18 cellular contexts compared by ENCODE assay signal in genomic region chr1:15475737-15476314, GRCh38. TPM values are rescaled to one million over a fixed set of nuclear protein-coding genes. Genes with fewer than 3 reads are reported as not detected.
A peak's percentile ranks its signal among the peaks of the same experiment; 100 is the strongest.
DNase-seq lines count a peak whose midpoint lies in the region; ATAC-seq and TF ChIP-seq lines count a peak whose summit lies in the region.
"Had no signal": no experiment of that assay in that cellular context is flagged by ENCODE, and none has a peak within 500 bp of the region (broad histone marks: within the 10 kb centered on the region; RNA-seq: fewer than 3 reads in every experiment).

TSS of gene CELA2B (plus strand) at chr1:15476104. CDS start at chr1:15476126, 22 bp downstream.

- H3K27me3 ChIP-seq in left lung = no peaks in the 10 kb centered on the region

- POLR2A ChIA-PET in GM10248 (lab: Yijun Ruan, JAX) = no interaction called here

- H3K36me3 ChIP-seq in left lung (no peaks in the 10 kb centered on the region), mucosa of descending colon (ENCODE audit: low read depth) (no peaks in the 10 kb centered on the region)

- no peak for DNase-seq in Right ventricle myocardium inferior (ENCODE audit: missing footprints)
- DNase-seq in left ventricle myocardium superior = no peak
- peak; percentile 45 for DNase-seq in cerebellum (ENCODE audit: low spot score)
- no peak for DNase-seq in left lung
- DNase-seq in GM10248 (ENCODE audit: extremely low spot score) = no peak
- no peak for DNase-seq in mucosa of descending colon
- no peak for DNase-seq in AML-193 (lab: John Stamatoyannopoulos, UW)
- DNase-seq: ACHN; Calu3; CD4-positive, alpha-beta T cell; DMS 273 treated with DMSO at 0.1 percent for 48 hours; H7 had no signal

- H3K4me3 ChIP-seq in left lung = no peak within 1 kb of the TSS
- no peak within 1 kb of the TSS for H3K4me3 ChIP-seq in mucosa of descending colon
- H3K4me3 ChIP-seq: GM23338 had no signal

- intact Hi-C loops in Right ventricle myocardium inferior (cut with DNase I) = no loop called here
- intact Hi-C loops in left ventricle myocardium superior (cut with micrococcal nuclease) = no loop called here
- intact Hi-C loops in left lung (cut with DNase I) = no loop called here
- intact Hi-C loops in mucosa of descending colon (cut with DNase I, micrococcal nuclease) = no loop called here

- H3K4me1 ChIP-seq in left lung (no peaks in the 10 kb centered on the region), mucosa of descending colon (ENCODE audit: low read depth) (no peaks in the 10 kb centered on the region)

- CTCF ChIA-PET in GM10248 (lab: Yijun Ruan, JAX) = interaction anchor here (1.9 kb wide), 1 partner anchor 44 kb away, joined by 4 read pairs; no protein-coding TSS in a partner anchor

- H3K9me3 ChIP-seq in left lung (no peaks in the 10 kb centered on the region), mucosa of descending colon (no peaks in the 10 kb centered on the region)

- ATAC-seq in Right ventricle myocardium inferior = peak; percentile 20
- no peak for ATAC-seq in left ventricle myocardium superior
- ATAC-seq in left lung = peak; percentile 35
- ATAC-seq in mucosa of descending colon = no peak
- no peak for ATAC-seq in GM21447 (IDR thresholded peaks at IDR 0.05; ENCODE audit: unreplicated experiment)
- ATAC-seq: GM23338 had no signal

- no peak within 1 kb of the TSS for H3K27ac ChIP-seq in left lung

- TF ChIP-seq CTCF in left lung (IDR thresholded peaks at IDR 0.05) (no peak), GM10248 (IDR thresholded peaks at IDR 0.05; ENCODE audit: control extremely low read depth, extremely low read depth, low read depth, missing control alignments) (no peak), mucosa of descending colon (IDR thresholded peaks at IDR 0.05) (no peak)

RNA-seq across cellular contexts. Expression of gene CELA2B, which starts in this region (rescaled TPM):
- total RNA-seq in Right ventricle myocardium inferior (not detected), left ventricle myocardium superior (not detected), cerebellum (not detected), left lung (under 1 TPM in 1 of 2 donors, not detected in 1; 0.63 TPM), mucosa of descending colon (not detected)
- total RNA-seq: A172; B cell; Calu3; CD4-positive, alpha-beta T cell; Daoy; GM23338; H7; HT-29 had no signal

Comparison
In these comparisons a context has a peak if more than half of its experiments do, and no peak if none do; other contexts are left out.
1. Peak in ATAC-seq in Right ventricle myocardium inferior; RNA of the gene not detected or under 1 TPM.
2. Peak in DNase-seq in cerebellum; RNA of the gene not detected or under 1 TPM.
3. Peak in ATAC-seq in left lung; RNA of the gene not detected or under 1 TPM.